In genomic region chr6:2634151-2634964, GRCh38 we compare ENCODE assay signal across 7 cellular contexts.
DNase-seq lines count a peak whose midpoint lies in the region; ATAC-seq, FAIRE-seq and TF ChIP-seq lines count a peak whose summit lies in the region.

No MANE protein-coding gene starts in this region.

- H3K27ac ChIP-seq in coronary artery: peak overlapping the region; percentile 76 to 96

- TF ChIP-seq CTCF in coronary artery (IDR thresholded peaks at IDR 0.05): peak; percentile 99

- peak overlapping the region; percentile 81 for H3K4me3 ChIP-seq in coronary artery

- ATAC-seq in HG03196 (IDR thresholded peaks at IDR 0.05; ENCODE audit: unreplicated experiment): peak; percentile 74

- FAIRE-seq in GM12892 (lab: Jason Lieb, UNC): peak; percentile 50

- TF ChIP-seq POLR2A in GM12892 (IDR thresholded peaks at IDR 0.05; ENCODE audit: low read depth, low read length): no peak

- DNase-seq in GM12892 (ENCODE audit: insufficient read length): peak; percentile 72
- DNase-seq in NCI-H460 (ENCODE audit: extremely low read depth, low read depth): peak; percentile 91
- peak; percentile 88 for DNase-seq in activated CD4-positive, alpha-beta T cell treated with anti-CD3 and anti-CD28 coated beads for 48 hours
- peak; percentile 90 for DNase-seq in coronary artery (ENCODE audit: low spot score)
- DNase-seq in left kidney (ENCODE audit: low read depth, low spot score): peak; percentile 94
- peak; percentile 76 to 87 (median 79) for DNase-seq in stimulated activated CD4-positive, alpha-beta T cell treated with anti-CD3 and anti-CD28 coated beads, Interleukin-1b, Interleukin-23, amount 100 ng/mL, for 24 hours (ENCODE audit: low read depth in 4 of 4, low spot score in 1 of 4)

Comparison
In these comparisons a context has a peak if more than half of its experiments do, and no peak if none do; other contexts are left out.
1. Peak in every context shown above with its lines: DNase-seq, ATAC-seq, H3K4me3 ChIP-seq and H3K27ac ChIP-seq.